8 cellular contexts compared by ENCODE assay signal in the genomic region with DNA sequence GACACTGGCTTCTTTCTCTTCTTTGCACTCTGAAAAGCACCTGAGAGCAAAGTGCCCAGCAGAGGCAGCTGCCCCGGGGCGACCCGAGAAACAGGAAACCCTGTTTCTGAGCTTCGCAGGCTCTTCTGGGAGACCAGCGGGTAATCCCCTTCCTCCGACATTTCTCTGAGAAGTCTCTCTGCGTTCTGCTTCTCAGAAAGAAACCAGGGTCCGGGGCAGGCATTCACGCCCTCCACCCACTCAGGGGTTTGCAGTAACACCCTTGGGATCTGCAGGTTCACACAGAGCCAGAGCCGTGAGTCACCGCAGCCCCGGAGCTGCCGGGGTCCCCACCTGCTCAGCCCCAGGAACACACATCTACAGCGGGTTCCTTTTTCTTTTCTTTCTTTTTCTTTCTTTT.
DNase-seq lines count a peak whose midpoint lies in the region; ATAC-seq and TF ChIP-seq lines count a peak whose summit lies in the region.

No MANE protein-coding gene starts in this region.

- DNase-seq in MM.1S = peak; percentile 94
- DNase-seq in activated effector memory CD4-positive, alpha-beta T cell treated with anti-CD3 and anti-CD28 coated beads, Interleukin-2, amount 50 U/mL, for 16 hours = peak; percentile 85
- peak; percentile 88 for DNase-seq in spleen
- no peak for DNase-seq in C1 segment of cervical spinal cord (lab: John Stamatoyannopoulos, UW)
- DNase-seq in NCI-H2029 treated with DMSO at 0.1 percent for 48 hours (lab: John Stamatoyannopoulos, UW) = no peak
- no peak for DNase-seq in prostate gland (ENCODE audit: low spot score)

- H4K20me1 ChIP-seq in MM.1S (ENCODE audit: insufficient read depth, low read length) = no peaks in the 10 kb centered on the region

- no peaks in the 10 kb centered on the region for H3K36me3 ChIP-seq in MM.1S (replicated peaks; ENCODE audit: insufficient read depth, low read length)
- H3K36me3 ChIP-seq in spleen = peaks cover 0 to 16% (median 0%) of the 10 kb centered on the region in 6 donors
- H3K36me3 ChIP-seq in prostate gland = no peaks in the 10 kb centered on the region

- peak overlapping the region; percentile 20; the same call in 1 of the 2 replicates for H2AFZ ChIP-seq in MM.1S (ENCODE audit: low read length)

- WGBS in spleen, 5 donors = 16 to 37% (median 29%) methylated on average over 14 of the region's 14 CpGs
- 75% methylated on average over 14 of the region's 14 CpGs for WGBS in prostate gland

- H3K9me2 ChIP-seq in MM.1S (replicated peaks; ENCODE audit: insufficient read depth, low read length) = no peaks in the 10 kb centered on the region

- H3K9me3 ChIP-seq in MM.1S (replicated peaks; ENCODE audit: insufficient read depth, low read length) = no peaks in the 10 kb centered on the region
- H3K9me3 ChIP-seq in spleen = no peaks in the 10 kb centered on the region
- H3K9me3 ChIP-seq in prostate gland = no peaks in the 10 kb centered on the region

- peak; percentile 24; the same call in 1 of the 2 replicates for TF ChIP-seq CTCF in MM.1S (IDR thresholded peaks at IDR 0.05; ENCODE audit: low read length)
- no peak for TF ChIP-seq CTCF in spleen (IDR thresholded peaks at IDR 0.05 in 8 of 11, conservative IDR thresholded peaks at IDR 0.05 in 3 of 11)
- TF ChIP-seq CTCF in prostate gland (IDR thresholded peaks at IDR 0.05) = no peak

- H3K4me2 ChIP-seq in MM.1S (ENCODE audit: low read depth, low read length) = peak overlapping the region; percentile 67

- peaks cover 10% of the 10 kb centered on the region for H3K4me1 ChIP-seq in MM.1S (ENCODE audit: low read length)
- H3K4me1 ChIP-seq in spleen = peaks cover 4 to 80% (median 27%) of the 10 kb centered on the region in 6 donors
- no peaks in the 10 kb centered on the region for H3K4me1 ChIP-seq in prostate gland (replicated peaks)

- H3K4me3 ChIP-seq in GM08714 (ENCODE audit: low read length) (peak overlapping the region; percentile 47; the same call in 1 of the 2 replicates), MM.1S (ENCODE audit: low read length) (peak overlapping the region; percentile 49), spleen (peak overlapping the region in 7 of 8 donors; percentile 3 to 61 (median 21)), prostate gland (no peak overlapping the region)

- H3K27ac ChIP-seq in MM.1S (ENCODE audit: low read length) (peak overlapping the region; percentile 71), spleen (peak overlapping the region; percentile 29 to 80 (median 70)), prostate gland (no peak overlapping the region)

- intact Hi-C loops in spleen (cut with DNase I; ENCODE audit: low total_unique reads) (no loop called here), prostate gland (cut with DNase I) (no loop called here)

- peaks cover 5% of the 10 kb centered on the region; the same call in 1 of the 2 replicates for H3K79me2 ChIP-seq in MM.1S (ENCODE audit: low read length)

- TF ChIP-seq POLR2A in spleen (IDR thresholded peaks at IDR 0.05) (no peak), prostate gland (IDR thresholded peaks at IDR 0.05) (no peak)

- peaks cover 17% of the 10 kb centered on the region for H3F3A ChIP-seq in MM.1S (ENCODE audit: insufficient read depth, low read length)

- H3K27me3 ChIP-seq in MM.1S (replicated peaks; ENCODE audit: insufficient read depth, low read length) (no peaks in the 10 kb centered on the region), spleen (replicated peaks in 1 of 7) (no peaks in the 10 kb centered on the region), prostate gland (replicated peaks; ENCODE audit: insufficient read depth) (no peaks in the 10 kb centered on the region)

- ATAC-seq in GM21526 (IDR thresholded peaks at IDR 0.05; ENCODE audit: low FRiP score, unreplicated experiment) = peak; percentile 56

- peak overlapping the region; percentile 65 for H3K9ac ChIP-seq in MM.1S (ENCODE audit: low read length)

Comparison
In these comparisons a context has a peak if more than half of its experiments do, and no peak if none do; other contexts are left out.
1. H3K4me3 ChIP-seq: peak in GM08714 (single experiment), MM.1S (single experiment) and spleen (7 of 8); none in prostate gland (0 of 2).
2. DNase-seq: peak in MM.1S (single experiment), activated effector memory CD4-positive, alpha-beta T cell treated with anti-CD3 and anti-CD28 coated beads, Interleukin-2, amount 50 U/mL, for 16 hours (single experiment) and spleen (single experiment); none in C1 segment of cervical spinal cord (0 of 14), NCI-H2029 treated with DMSO at 0.1 percent for 48 hours (single experiment) and prostate gland (single experiment).
3. H3K27ac ChIP-seq: peak in MM.1S (single experiment) and spleen (8 of 8); none in prostate gland (0 of 2).